Comparison of ENCODE assay signal across 9 cellular contexts in the genomic region with DNA sequence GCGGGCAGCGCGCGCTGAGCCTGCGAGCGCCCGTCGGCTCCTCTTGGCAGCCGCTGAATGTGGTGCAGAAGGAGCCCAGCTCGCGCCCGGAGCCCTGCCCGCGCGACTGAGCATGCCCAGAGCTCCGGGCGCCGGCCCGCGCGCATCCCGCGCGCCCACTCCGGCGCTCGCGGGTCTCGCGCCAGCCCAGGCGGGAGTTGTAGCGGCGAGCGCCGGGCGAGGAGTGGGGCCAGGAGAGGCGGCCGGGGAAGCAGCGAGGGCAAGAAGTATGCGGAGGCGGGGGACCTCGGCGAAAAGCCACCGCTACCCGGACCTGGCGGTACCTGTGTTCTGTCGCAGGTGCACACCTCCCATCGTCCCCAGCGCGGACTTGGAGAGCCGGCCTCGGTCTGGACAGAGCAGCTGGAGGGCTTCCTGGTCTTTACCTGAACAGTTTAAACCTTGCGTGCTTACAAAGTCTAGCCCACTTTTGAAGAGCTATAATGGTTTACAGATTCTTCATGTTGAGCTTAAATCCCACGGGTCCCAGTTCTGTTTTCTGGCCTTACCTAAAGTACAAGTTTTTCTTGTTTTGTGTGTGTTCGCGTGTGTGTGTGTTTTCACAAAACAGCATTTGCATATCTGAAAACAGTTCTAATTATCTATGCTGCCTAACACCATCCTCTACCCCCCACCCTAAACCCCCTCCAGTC. TPM values are rescaled to one million over a fixed set of nuclear protein-coding genes. Genes with fewer than 3 reads are reported as not detected.
DNase-seq lines count a peak whose midpoint lies in the region; ATAC-seq and TF ChIP-seq lines count a peak whose summit lies in the region.
"Had no signal": no experiment of that assay in that cellular context is flagged by ENCODE, and none has a peak within 500 bp of the region (broad histone marks: within the 10 kb centered on the region; RNA-seq: fewer than 3 reads in every experiment).

Gene DDAH1 (minus strand): TSS at position 61 of the 692 bp plus-strand sequence. CDS start 114 bp downstream, outside the sequence.

- H3K79me2 ChIP-seq in GM23338 (replicated peaks; ENCODE audit: insufficient read depth), result peaks cover 32% of the 10 kb centered on the region

- H3K36me3 Mint-ChIP-seq in GM23338 (ENCODE audit: low read depth), result no peaks in the 10 kb centered on the region
- H3K36me3 Mint-ChIP-seq in activated CD4-positive, alpha-beta memory T cell treated with anti-CD3 and anti-CD28 coated beads for 36 hours, result no peaks in the 10 kb centered on the region
- H3K36me3 Mint-ChIP-seq in type B pancreatic cell, result no peaks in the 10 kb centered on the region

- H3K9me3 Mint-ChIP-seq in GM23338 (no peaks in the 10 kb centered on the region), type B pancreatic cell (no peaks in the 10 kb centered on the region)
- no peaks in the 10 kb centered on the region for H3K9me3 Mint-ChIP-seq in activated CD4-positive, alpha-beta memory T cell treated with anti-CD3 and anti-CD28 coated beads for 36 hours

- H3K36me3 ChIP-seq in GM23338 (ENCODE audit: insufficient read depth), result no peaks in the 10 kb centered on the region
- H3K36me3 ChIP-seq in mucosa of stomach (ENCODE audit: control insufficient read depth, insufficient read depth, low read length), result no peaks in the 10 kb centered on the region
- H3K36me3 ChIP-seq: BLaER1 treated with 17β-estradiol and CSF1 and Interleukin-3, amounts not matched to agents 10 nM and 100 nM had no signal

- no peak within 1 kb of the TSS for H3K27ac ChIP-seq in GM23338 (ENCODE audit: low read depth)
- H3K27ac ChIP-seq: BLaER1 treated with 17β-estradiol and CSF1 and Interleukin-3, amounts not matched to agents 10 nM and 100 nM had no signal

- H3K9ac ChIP-seq in mucosa of stomach (ENCODE audit: low read length), result peak within 1 kb of the TSS; percentile 81
- H3K9ac ChIP-seq: BLaER1 treated with 17β-estradiol and CSF1 and Interleukin-3, amounts not matched to agents 10 nM and 100 nM had no signal

- H3K4me1 Mint-ChIP-seq in GM23338, result peaks cover 34% of the 10 kb centered on the region
- peaks cover 4% of the 10 kb centered on the region for H3K4me1 Mint-ChIP-seq in activated CD4-positive, alpha-beta memory T cell treated with anti-CD3 and anti-CD28 coated beads for 36 hours (ENCODE audit: low read depth)
- H3K4me1 Mint-ChIP-seq in type B pancreatic cell (ENCODE audit: unreplicated experiment), result peaks cover 15% of the 10 kb centered on the region

- H3K4me1 ChIP-seq in GM23338 (ENCODE audit: insufficient read depth) (peaks cover 19% of the 10 kb centered on the region), mucosa of stomach (ENCODE audit: control insufficient read depth, insufficient read depth, low read length) (peaks cover 32% of the 10 kb centered on the region)
- H3K4me1 ChIP-seq: BLaER1 treated with 17β-estradiol and CSF1 and Interleukin-3, amounts not matched to agents 10 nM and 100 nM had no signal

- H3K27me3 ChIP-seq in GM23338 (ENCODE audit: insufficient read depth) (peaks cover 41% of the 10 kb centered on the region), mucosa of stomach (ENCODE audit: control insufficient read depth, insufficient read depth, low read length) (no peaks in the 10 kb centered on the region)
- H3K27me3 ChIP-seq: BLaER1 treated with 17β-estradiol and CSF1 and Interleukin-3, amounts not matched to agents 10 nM and 100 nM had no signal

- POLR2A ChIA-PET in activated CD4-positive, alpha-beta memory T cell treated with anti-CD3 and anti-CD28 coated beads for 36 hours (lab: Charles Lee), result no interaction called here

- H3K27me3 Mint-ChIP-seq in GM23338 (ENCODE audit: insufficient read depth, low read depth, poor library complexity) (peaks cover 25% of the 10 kb centered on the region), type B pancreatic cell (peaks cover 25% of the 10 kb centered on the region)
- H3K27me3 Mint-ChIP-seq in activated CD4-positive, alpha-beta memory T cell treated with anti-CD3 and anti-CD28 coated beads for 36 hours, result peaks cover 40% of the 10 kb centered on the region

- H3K4me2 ChIP-seq in GM23338, result peak within 1 kb of the TSS; percentile 95
- H3K4me2 ChIP-seq: BLaER1 treated with 17β-estradiol and CSF1 and Interleukin-3, amounts not matched to agents 10 nM and 100 nM had no signal

- H3F3A ChIP-seq in GM23338 (replicated peaks; ENCODE audit: low read depth), result peaks cover 7% of the 10 kb centered on the region; the same call in 1 of the 2 replicates

- no peak for TF ChIP-seq CTCF in GM23338 (conservative IDR thresholded peaks at IDR 0.05; ENCODE audit: low read depth in 2 of 2)
- no peak for TF ChIP-seq CTCF in type B pancreatic cell (conservative IDR thresholded peaks at IDR 0.05)

- peak within 1 kb of the TSS; percentile 75 for H3K4me3 ChIP-seq in GM23338
- H3K4me3 ChIP-seq in mucosa of stomach (ENCODE audit: low read length), result peak within 1 kb of the TSS; percentile 70
- H3K4me3 ChIP-seq: BLaER1 treated with 17β-estradiol and CSF1 and Interleukin-3, amounts not matched to agents 10 nM and 100 nM had no signal

- H3K4me3 Mint-ChIP-seq in GM23338 (peak within 1 kb of the TSS; percentile 77), type B pancreatic cell (peak within 1 kb of the TSS; percentile 81)
- H3K4me3 Mint-ChIP-seq in activated CD4-positive, alpha-beta memory T cell treated with anti-CD3 and anti-CD28 coated beads for 36 hours, result peak within 1 kb of the TSS; percentile 10

- H2AFZ ChIP-seq in GM23338, result peak within 1 kb of the TSS; percentile 98

- no peaks in the 10 kb centered on the region; the same call in 1 of the 2 replicates for H3K9me2 ChIP-seq in GM23338 (ENCODE audit: insufficient read depth)

- peak; percentile 83 for ATAC-seq in GM23338

- DNase-seq in NCI-H187 (lab: John Stamatoyannopoulos, UW) (peak; percentile 39 to 47), NCI-H187 treated with DMSO at 0.1 percent for 48 hours (lab: John Stamatoyannopoulos, UW) (no peak), GM23338 (ENCODE audit: low spot score) (peak; percentile 79), NCI-H1092 treated with DMSO at 0.1 percent for 48 hours (lab: John Stamatoyannopoulos, UW) (peak; percentile 60), fibroblast of peridontal ligament (ENCODE audit: extremely low read depth) (peak; percentile 59), type B pancreatic cell (ENCODE audit: extremely low spot score, unreplicated experiment) (peak; percentile 79)
- DNase-seq in activated CD4-positive, alpha-beta memory T cell treated with anti-CD3 and anti-CD28 coated beads for 36 hours, result peak; percentile 11

- H3K9me3 ChIP-seq in mucosa of stomach (ENCODE audit: control insufficient read depth, low read length), result no peaks in the 10 kb centered on the region

- H3K27ac Mint-ChIP-seq in GM23338 (no peak within 1 kb of the TSS), type B pancreatic cell (peak within 1 kb of the TSS; percentile 71)
- H3K27ac Mint-ChIP-seq in activated CD4-positive, alpha-beta memory T cell treated with anti-CD3 and anti-CD28 coated beads for 36 hours, result no peak within 1 kb of the TSS

- CTCF ChIA-PET in activated CD4-positive, alpha-beta memory T cell treated with anti-CD3 and anti-CD28 coated beads for 36 hours (lab: Charles Lee), result interaction anchor here (0.9 to 1.2 kb wide), 2 partner anchors 116 to 520 kb away, joined by 3 read pairs; partner anchors contain the start of gene CCN1

- 0 out of 2 replicates have a peak, but pooled peaks cover 6% of the 10 kb centered on the region for H4K20me1 ChIP-seq in GM23338 (replicated peaks; ENCODE audit: insufficient read depth)
- H4K20me1 ChIP-seq: BLaER1 treated with 17β-estradiol and CSF1 and Interleukin-3, amounts not matched to agents 10 nM and 100 nM had no signal

- intact Hi-C loops in activated CD4-positive, alpha-beta memory T cell treated with anti-CD3 and anti-CD28 coated beads for 36 hours (cut with micrococcal nuclease), result loop anchor here (10.0 kb wide), 1 partner anchor 150 kb away; no protein-coding TSS in a partner anchor

TF ChIP-seq in GM23338, 12 proteins besides CTCF, POLR2A, EP300 and RAD21 (continues in another document):
- 0 out of 2 replicates have a peak, but pooled peaks have one; percentile 8 for TF ChIP-seq CREB1 (CRISPR knock-in tag; IDR thresholded peaks at IDR 0.05; ENCODE audit: low read depth)

RNA-seq across cellular contexts. Expression of gene DDAH1, which starts in this region (rescaled TPM):
- total RNA-seq in GM23338 (2014; rRNA removed; shearing (Covaris generic)), result 35.4 and 41.7 TPM in 2 replicates
- 29.4 and 30.3 TPM in 2 replicates for polyA plus RNA-seq in GM23338 (2016; fragmentation: Nextera tagmentation; extraction: Ambion mirVana)
- total RNA-seq in activated CD4-positive, alpha-beta memory T cell treated with anti-CD3 and anti-CD28 coated beads for 36 hours, result not detected
- total RNA-seq in type B pancreatic cell (ENCODE audit: low replicate concordance), result 27.7 and 28.6 TPM in 2 replicates

Comparison
In these comparisons a context has a peak if more than half of its experiments do, and no peak if none do; other contexts are left out.
1. RNA of gene DDAH1 (total RNA-seq): 35.4 to 41.7 TPM in GM23338 and 27.7 to 28.6 TPM in type B pancreatic cell; not detected in activated CD4-positive, alpha-beta memory T cell treated with anti-CD3 and anti-CD28 coated beads for 36 hours; every median in the first group is over 10 times any median in the second.
2. Peak in DNase-seq in activated CD4-positive, alpha-beta memory T cell treated with anti-CD3 and anti-CD28 coated beads for 36 hours; RNA of the gene not detected or under 1 TPM.
3. H3K4me3 Mint-ChIP-seq: peak in every context shown above with its lines; median percentile 81 in type B pancreatic cell; 77 in GM23338; 10 in activated CD4-positive, alpha-beta memory T cell treated with anti-CD3 and anti-CD28 coated beads for 36 hours.